ENCODE assay signal across 25 cellular contexts in genomic region chr13:87859261-87859660, GRCh38.
"Had no signal": no experiment of that assay in that cellular context is flagged by ENCODE, and none has a peak within 500 bp of the region (broad histone marks: within the 10 kb centered on the region; RNA-seq: fewer than 3 reads in every experiment).

No MANE protein-coding gene starts in this region.

- DNase-seq: colonic mucosa; cortex of kidney; dermis blood vessel endothelial cell; dorsolateral prefrontal cortex; effector CD4-positive, alpha-beta T cell; effector CD8-positive, alpha-beta T cell; effector memory CD4-positive, alpha-beta T cell; effector memory CD8-positive, alpha-beta T cell; endodermal cell; erythroblast; esophagus squamous epithelium; foreskin fibroblast; foreskin keratinocyte; foreskin melanocyte; gastrocnemius medialis; glutamatergic neuron; head of caudate nucleus; heart left ventricle; heart right ventricle had no signal

- H3K27ac ChIP-seq: colonic mucosa, coronary artery, dorsolateral prefrontal cortex, epithelial cell of prostate, esophagus muscularis mucosa, esophagus squamous epithelium, foreskin keratinocyte, gastrocnemius medialis, gastroesophageal sphincter, heart left ventricle, heart right ventricle, hepatocyte had no signal

- ATAC-seq: effector memory CD8-positive, alpha-beta T cell; esophagus mucosa; foreskin keratinocyte; gastrocnemius medialis; gastroesophageal sphincter; heart left ventricle; heart right ventricle had no signal

- H3K79me2 ChIP-seq: hepatocyte had no signal

- H3K4me3 ChIP-seq: colonic mucosa, coronary artery, dorsolateral prefrontal cortex, esophagus muscularis mucosa, esophagus squamous epithelium, gastrocnemius medialis, gastroesophageal sphincter, heart left ventricle, heart right ventricle, hepatocyte had no signal

- H2AFZ ChIP-seq: hepatocyte had no signal

- H3K4me2 ChIP-seq: hepatocyte had no signal

- H3K9me3 ChIP-seq: colonic mucosa, esophagus muscularis mucosa, esophagus squamous epithelium, gastrocnemius medialis, gastroesophageal sphincter had no signal

- H3K4me1 ChIP-seq: colonic mucosa, esophagus muscularis mucosa, esophagus squamous epithelium, foreskin keratinocyte, gastrocnemius medialis, gastroesophageal sphincter, heart left ventricle, heart right ventricle had no signal

- H3K27me3 ChIP-seq: colonic mucosa, dorsolateral prefrontal cortex, esophagus muscularis mucosa, esophagus squamous epithelium, foreskin keratinocyte, gastrocnemius medialis, gastroesophageal sphincter, heart left ventricle, heart right ventricle, hepatocyte had no signal

- H3K36me3 ChIP-seq: colonic mucosa, esophagus muscularis mucosa, esophagus squamous epithelium, gastrocnemius medialis, gastroesophageal sphincter, heart left ventricle, heart right ventricle had no signal
